In genomic region chr11:60301884-60302283, GRCh38 we compare ENCODE assay signal across 18 cellular contexts. TPM values are rescaled to one million over a fixed set of nuclear protein-coding genes. Genes with fewer than 3 reads are reported as not detected.
"Had no signal": no experiment of that assay in that cellular context is flagged by ENCODE, and none has a peak within 500 bp of the region (broad histone marks: within the 10 kb centered on the region; RNA-seq: fewer than 3 reads in every experiment).

No MANE protein-coding gene starts in this region.

RNA-seq across cellular contexts. Expression of gene MS4A4A, which starts 21.4 kb away (rescaled TPM):
- total RNA-seq: activated naive CD4-positive, alpha-beta T cell treated with anti-CD3 and anti-CD28 coated beads for 36 hours; activated naive CD4-positive, alpha-beta T cell treated with anti-CD3 and anti-CD28 coated beads, Interleukin-2, amount 50 U/mL, for 72 hours; activated naive CD8-positive, alpha-beta T cell treated with anti-CD3 and anti-CD28 coated beads for 36 hours; activated T-cell treated with anti-CD3 and anti-CD28 coated beads, Interleukin-2, amount 50 U/mL, for 4 hours; activated T-cell treated with anti-CD3 and anti-CD28 coated beads, Interleukin-2, amount 50 U/mL, for 72 hours; activated T-helper 1 cell treated with anti-CD3 and anti-CD28 coated beads, Interleukin-12 subunit alpha, Interleukin-12 subunit beta, Interleukin-2, Interleukin-4 antibody, amounts not matched to agents 30 ng/mL and 10 ng/mL and 1 ng/mL, durations not matched to agents 14 hours and 24 hours and 36 hours; activated T-helper 17 cell treated with anti-CD3 and anti-CD28 coated beads, Interleukin-2, amount 50 U/mL, for 72 hours; activated T-helper 2 cell treated with anti-CD3 and anti-CD28 coated beads, Interferon-gamma antibody, Interleukin-2, Interleukin-4, amounts not matched to agents 10 μg/mL and 5 μg/mL and 100 μg/mL, durations not matched to agents 14 hours and 24 hours and 36 hours; bronchial epithelial cell; cardiac muscle cell had no signal
- polyA plus RNA-seq: cardiac muscle cell had no signal

RNA-seq across cellular contexts. Expression of gene MS4A6E, which starts 25.2 kb away (rescaled TPM):
- total RNA-seq: activated naive CD4-positive, alpha-beta T cell treated with anti-CD3 and anti-CD28 coated beads for 36 hours; activated naive CD4-positive, alpha-beta T cell treated with anti-CD3 and anti-CD28 coated beads, Interleukin-2, amount 50 U/mL, for 72 hours; activated naive CD8-positive, alpha-beta T cell treated with anti-CD3 and anti-CD28 coated beads for 36 hours; activated naive CD8-positive, alpha-beta T cell treated with anti-CD3 and anti-CD28 coated beads, Interleukin-2, amount 10 ng/mL, durations not matched to agents 7 days and 5 days; activated T-cell treated with anti-CD3 and anti-CD28 coated beads, Interleukin-2, amount 50 U/mL, for 4 hours; activated T-cell treated with anti-CD3 and anti-CD28 coated beads, Interleukin-2, amount 50 U/mL, for 72 hours; activated T-helper 1 cell treated with anti-CD3 and anti-CD28 coated beads, Interleukin-12 subunit alpha, Interleukin-12 subunit beta, Interleukin-2, Interleukin-4 antibody, amounts not matched to agents 30 ng/mL and 10 ng/mL and 1 ng/mL, durations not matched to agents 14 hours and 24 hours and 36 hours; activated T-helper 17 cell treated with anti-CD3 and anti-CD28 coated beads, Interleukin-2, amount 50 U/mL, for 72 hours; activated T-helper 2 cell treated with anti-CD3 and anti-CD28 coated beads, Interferon-gamma antibody, Interleukin-2, Interleukin-4, amounts not matched to agents 10 μg/mL and 5 μg/mL and 100 μg/mL, durations not matched to agents 14 hours and 24 hours and 36 hours; adrenal gland; ascending aorta; astrocyte; body of pancreas; bronchial epithelial cell; cardiac muscle cell; cardiac septum; cerebellum had no signal
- polyA plus RNA-seq: aorta, cardiac muscle cell had no signal

RNA-seq across cellular contexts. Expression of gene MS4A4E, which starts 58.9 kb away (rescaled TPM):
- total RNA-seq: activated naive CD4-positive, alpha-beta T cell treated with anti-CD3 and anti-CD28 coated beads for 36 hours; activated naive CD4-positive, alpha-beta T cell treated with anti-CD3 and anti-CD28 coated beads, Interleukin-2, amount 50 U/mL, for 72 hours; activated naive CD8-positive, alpha-beta T cell treated with anti-CD3 and anti-CD28 coated beads for 36 hours; activated naive CD8-positive, alpha-beta T cell treated with anti-CD3 and anti-CD28 coated beads, Interleukin-2, amount 10 ng/mL, durations not matched to agents 7 days and 5 days; activated T-cell treated with anti-CD3 and anti-CD28 coated beads, Interleukin-2, amount 50 U/mL, for 4 hours; activated T-cell treated with anti-CD3 and anti-CD28 coated beads, Interleukin-2, amount 50 U/mL, for 72 hours; activated T-helper 1 cell treated with anti-CD3 and anti-CD28 coated beads, Interleukin-12 subunit alpha, Interleukin-12 subunit beta, Interleukin-2, Interleukin-4 antibody, amounts not matched to agents 30 ng/mL and 10 ng/mL and 1 ng/mL, durations not matched to agents 14 hours and 24 hours and 36 hours; activated T-helper 17 cell treated with anti-CD3 and anti-CD28 coated beads, Interleukin-2, amount 50 U/mL, for 72 hours; activated T-helper 2 cell treated with anti-CD3 and anti-CD28 coated beads, Interferon-gamma antibody, Interleukin-2, Interleukin-4, amounts not matched to agents 10 μg/mL and 5 μg/mL and 100 μg/mL, durations not matched to agents 14 hours and 24 hours and 36 hours; astrocyte; body of pancreas; bronchial epithelial cell; cardiac muscle cell; cerebellum had no signal
- polyA plus RNA-seq: cardiac muscle cell had no signal
